ENCODE assay signal across 8 cellular contexts in the genomic region with DNA sequence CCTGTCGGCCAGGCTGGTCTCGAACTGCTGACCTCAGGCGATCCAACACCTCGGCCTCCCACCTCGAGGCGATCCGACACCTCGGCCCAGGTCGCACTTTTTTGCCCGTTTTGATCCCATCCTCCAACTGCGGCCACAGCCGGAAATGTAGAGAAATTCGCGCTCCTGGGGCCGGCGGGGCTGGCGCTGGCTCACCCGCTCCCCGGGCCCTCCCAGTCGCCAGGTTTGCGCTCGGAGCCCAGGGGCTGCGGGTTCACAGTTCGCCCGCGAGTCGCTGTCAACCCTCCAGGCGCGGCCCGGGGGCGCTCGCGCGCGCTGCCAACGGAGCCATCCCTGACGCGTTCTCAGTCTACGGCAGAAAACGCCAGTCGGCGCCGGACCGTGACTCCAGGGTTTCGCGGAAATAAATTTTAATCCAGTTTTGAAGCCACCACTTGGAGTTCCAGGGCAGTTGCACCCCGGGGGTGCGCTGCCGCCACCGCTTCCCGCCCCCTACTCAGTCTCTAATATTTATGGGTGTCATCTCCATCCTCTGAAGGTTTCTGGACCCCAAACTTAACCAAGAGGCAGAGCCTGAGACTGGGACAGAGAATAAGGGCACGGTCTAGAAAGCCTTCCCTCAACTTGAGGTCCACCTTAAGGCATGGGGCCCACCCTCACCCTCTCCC. TPM values are rescaled to one million over a fixed set of nuclear protein-coding genes. Genes with fewer than 3 reads are reported as not detected.
DNase-seq lines count a peak whose midpoint lies in the region; ATAC-seq and TF ChIP-seq lines count a peak whose summit lies in the region.

No MANE protein-coding gene starts in this region.

- peak; percentile 51 for ATAC-seq in activated CD8-positive, alpha-beta memory T cell treated with anti-CD3 and anti-CD28 coated beads, Interleukin-2, amount 10 ng/mL, durations not matched to agents 7 days and 5 days
- peak; percentile 53 to 58 for ATAC-seq in naive thymus-derived CD8-positive, alpha-beta T cell
- peak; percentile 64 for ATAC-seq in stimulated activated naive CD8-positive, alpha-beta T cell treated with anti-CD3 and anti-CD28 coated beads, Interleukin-15, Interleukin-2, amounts not matched to agents 100 U/mL and 50 U/mL, for 24 hours
- no peak for ATAC-seq in HG03108 (IDR thresholded peaks at IDR 0.05; ENCODE audit: unreplicated experiment)
- no peak for ATAC-seq in GM18505 (IDR thresholded peaks at IDR 0.05; ENCODE audit: unreplicated experiment)

- POLR2A ChIA-PET in naive thymus-derived CD8-positive, alpha-beta T cell (lab: Charles Lee): interaction anchor here (1.0 to 3.1 kb wide), 5 partner anchors 12 to 77 kb away, joined by 3 to 15 read pairs (median 7); a partner anchor contains a TSS

- peak overlapping the region; percentile 92 for H3K27ac Mint-ChIP-seq in activated CD8-positive, alpha-beta memory T cell treated with anti-CD3 and anti-CD28 coated beads, Interleukin-2, amount 10 ng/mL, durations not matched to agents 7 days and 5 days
- H3K27ac Mint-ChIP-seq in naive thymus-derived CD8-positive, alpha-beta T cell: peak overlapping the region in 9 of 10 donors; percentile 31 to 83 (median 73)

- DNase-seq in GF-D8 (lab: John Stamatoyannopoulos, UW): peak; percentile 2
- peak; percentile 83 for DNase-seq in NAMALWA (ENCODE audit: low spot score)
- peak; percentile 93 for DNase-seq in activated CD8-positive, alpha-beta memory T cell treated with anti-CD3 and anti-CD28 coated beads, Interleukin-2, amount 10 ng/mL, durations not matched to agents 7 days and 5 days
- peak; percentile 77 for DNase-seq in epidermal melanocyte (ENCODE audit: insufficient read length, low spot score)
- peak; percentile 65 to 84 (median 72) for DNase-seq in naive thymus-derived CD8-positive, alpha-beta T cell
- DNase-seq in stimulated activated naive CD8-positive, alpha-beta T cell treated with anti-CD3 and anti-CD28 coated beads, Interleukin-15, Interleukin-2, amounts not matched to agents 100 U/mL and 50 U/mL, for 24 hours: peak; percentile 93

- peaks cover 65% of the 10 kb centered on the region for H3K4me1 Mint-ChIP-seq in activated CD8-positive, alpha-beta memory T cell treated with anti-CD3 and anti-CD28 coated beads, Interleukin-2, amount 10 ng/mL, durations not matched to agents 7 days and 5 days
- peaks cover 13 to 65% (median 35%) of the 10 kb centered on the region in 4 donors for H3K4me1 Mint-ChIP-seq in naive thymus-derived CD8-positive, alpha-beta T cell

- H3K9me3 Mint-ChIP-seq in activated CD8-positive, alpha-beta memory T cell treated with anti-CD3 and anti-CD28 coated beads, Interleukin-2, amount 10 ng/mL, durations not matched to agents 7 days and 5 days (ENCODE audit: low read depth): no peaks in the 10 kb centered on the region
- no peaks in the 10 kb centered on the region for H3K9me3 Mint-ChIP-seq in naive thymus-derived CD8-positive, alpha-beta T cell

- TF ChIP-seq POLR2A in GM18505 (IDR thresholded peaks at IDR 0.05; ENCODE audit: borderline replicate concordance, extremely low read depth, insufficient read depth, insufficient read length): no peak

- H3K36me3 Mint-ChIP-seq in activated CD8-positive, alpha-beta memory T cell treated with anti-CD3 and anti-CD28 coated beads, Interleukin-2, amount 10 ng/mL, durations not matched to agents 7 days and 5 days: peaks cover 7% of the 10 kb centered on the region
- no peaks in the 10 kb centered on the region for H3K36me3 Mint-ChIP-seq in naive thymus-derived CD8-positive, alpha-beta T cell

- peak overlapping the region; percentile 49 for H3K4me3 Mint-ChIP-seq in activated CD8-positive, alpha-beta memory T cell treated with anti-CD3 and anti-CD28 coated beads, Interleukin-2, amount 10 ng/mL, durations not matched to agents 7 days and 5 days
- peak overlapping the region; percentile 54 to 74 (median 66) for H3K4me3 Mint-ChIP-seq in naive thymus-derived CD8-positive, alpha-beta T cell

- H3K27me3 Mint-ChIP-seq in activated CD8-positive, alpha-beta memory T cell treated with anti-CD3 and anti-CD28 coated beads, Interleukin-2, amount 10 ng/mL, durations not matched to agents 7 days and 5 days: no peaks in the 10 kb centered on the region
- no peaks in the 10 kb centered on the region for H3K27me3 Mint-ChIP-seq in naive thymus-derived CD8-positive, alpha-beta T cell

- CTCF ChIA-PET in activated CD8-positive, alpha-beta memory T cell treated with anti-CD3 and anti-CD28 coated beads, Interleukin-2, amount 10 ng/mL, durations not matched to agents 7 days and 5 days (lab: Charles Lee): interaction anchor here (1.6 to 2.5 kb wide), 6 partner anchors 12 to 77 kb away, joined by 6 to 22 read pairs (median 16); a partner anchor contains a TSS

RNA-seq across cellular contexts. Expression of a gene that starts 1.5 kb away (rescaled TPM):
- total RNA-seq in activated CD8-positive, alpha-beta memory T cell treated with anti-CD3 and anti-CD28 coated beads, Interleukin-2, amount 10 ng/mL, durations not matched to agents 7 days and 5 days: 10 to 100 TPM; 10.2 to 12.0 TPM
- 1 to 10 TPM; 5.7 to 6.2 TPM for total RNA-seq in naive thymus-derived CD8-positive, alpha-beta T cell
- polyA plus RNA-seq in naive thymus-derived CD8-positive, alpha-beta T cell: 1 to 10 TPM; 5.3 to 7.9 (median 6.5) TPM

RNA-seq across cellular contexts. Expression of a gene that starts 14.4 kb away (rescaled TPM):
- total RNA-seq in activated CD8-positive, alpha-beta memory T cell treated with anti-CD3 and anti-CD28 coated beads, Interleukin-2, amount 10 ng/mL, durations not matched to agents 7 days and 5 days: 100 to 1,000 TPM in 1 of 2 experiments, 10 to 100 TPM in 1; 93.1 to 108 TPM
- total RNA-seq in naive thymus-derived CD8-positive, alpha-beta T cell: 1 to 10 TPM; 2.1 to 3.4 TPM
- polyA plus RNA-seq in naive thymus-derived CD8-positive, alpha-beta T cell: 1 to 10 TPM; 1.9 to 5.5 (median 3.1) TPM

RNA-seq across cellular contexts. Expression of a gene that starts 18.5 kb away (rescaled TPM):
- total RNA-seq in activated CD8-positive, alpha-beta memory T cell treated with anti-CD3 and anti-CD28 coated beads, Interleukin-2, amount 10 ng/mL, durations not matched to agents 7 days and 5 days: under 1 TPM; 0.76 to 0.96 TPM
- total RNA-seq in naive thymus-derived CD8-positive, alpha-beta T cell: not detected
- polyA plus RNA-seq in naive thymus-derived CD8-positive, alpha-beta T cell: not detected

RNA-seq across cellular contexts. Expression of a gene that starts 18.8 kb away (rescaled TPM):
- 10 to 100 TPM in 1 of 2 experiments, 1 to 10 TPM in 1; 9.1 to 11.6 TPM for total RNA-seq in activated CD8-positive, alpha-beta memory T cell treated with anti-CD3 and anti-CD28 coated beads, Interleukin-2, amount 10 ng/mL, durations not matched to agents 7 days and 5 days
- 1 to 10 TPM in 1 of 2 experiments, not detected in 1; 2.7 TPM for total RNA-seq in naive thymus-derived CD8-positive, alpha-beta T cell
- 1 to 10 TPM; 4.0 to 8.3 (median 6.8) TPM for polyA plus RNA-seq in naive thymus-derived CD8-positive, alpha-beta T cell

RNA-seq across cellular contexts. Expression of a gene that starts 34.0 kb away (rescaled TPM):
- 10 to 100 TPM; 80.1 to 87.6 TPM for total RNA-seq in activated CD8-positive, alpha-beta memory T cell treated with anti-CD3 and anti-CD28 coated beads, Interleukin-2, amount 10 ng/mL, durations not matched to agents 7 days and 5 days
- 10 to 100 TPM; 94.7 to 97.5 TPM for total RNA-seq in naive thymus-derived CD8-positive, alpha-beta T cell
- 1 to 10 TPM in 1 of 3 donors, under 1 TPM in 1, not detected in 1; 0.23 to 1.3 TPM for polyA plus RNA-seq in naive thymus-derived CD8-positive, alpha-beta T cell

Comparison
In these comparisons a context has a peak if more than half of its experiments do, and no peak if none do; other contexts are left out.
1. DNase-seq: peak in every context shown above with its lines; median percentile 93 in activated CD8-positive, alpha-beta memory T cell treated with anti-CD3 and anti-CD28 coated beads, Interleukin-2, amount 10 ng/mL, durations not matched to agents 7 days and 5 days; 93 in stimulated activated naive CD8-positive, alpha-beta T cell treated with anti-CD3 and anti-CD28 coated beads, Interleukin-15, Interleukin-2, amounts not matched to agents 100 U/mL and 50 U/mL, for 24 hours; 83 in NAMALWA; 77 in epidermal melanocyte; 72 in naive thymus-derived CD8-positive, alpha-beta T cell; 2 in GF-D8.
2. ATAC-seq: peak in activated CD8-positive, alpha-beta memory T cell treated with anti-CD3 and anti-CD28 coated beads, Interleukin-2, amount 10 ng/mL, durations not matched to agents 7 days and 5 days (single experiment), naive thymus-derived CD8-positive, alpha-beta T cell (2 of 2) and stimulated activated naive CD8-positive, alpha-beta T cell treated with anti-CD3 and anti-CD28 coated beads, Interleukin-15, Interleukin-2, amounts not matched to agents 100 U/mL and 50 U/mL, for 24 hours (single experiment); none in HG03108 (single experiment) and GM18505 (single experiment).
3. RNA of a gene that starts 14.4 kb away (total RNA-seq): 93.1 to 108 TPM in activated CD8-positive, alpha-beta memory T cell treated with anti-CD3 and anti-CD28 coated beads, Interleukin-2, amount 10 ng/mL, durations not matched to agents 7 days and 5 days; 2.1 to 3.4 TPM in naive thymus-derived CD8-positive, alpha-beta T cell; every median in the first group is over 10 times any median in the second.